ENCODE assay signal across 18 cellular contexts in the genomic region with DNA sequence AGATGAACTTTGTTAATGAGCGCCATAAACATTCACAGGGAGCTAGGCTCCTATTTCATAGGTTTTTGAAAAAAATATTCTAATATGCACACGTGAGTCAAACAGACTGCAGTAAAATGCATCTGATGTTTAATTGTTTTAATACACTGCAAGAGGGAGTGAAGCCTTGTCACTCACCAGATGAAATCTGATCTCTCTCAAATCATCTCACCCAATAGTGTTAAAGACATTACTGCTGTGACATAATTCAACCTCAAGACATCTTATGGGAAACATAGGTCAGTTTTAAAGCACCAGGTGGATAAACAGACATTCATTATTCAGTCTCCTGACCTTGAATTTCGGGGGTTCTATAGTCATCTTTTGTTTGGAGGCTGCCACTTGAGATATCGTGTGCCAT.
DNase-seq lines count a peak whose midpoint lies in the region; ATAC-seq, FAIRE-seq and TF ChIP-seq lines count a peak whose summit lies in the region.
"Had no signal": no experiment of that assay in that cellular context is flagged by ENCODE, and none has a peak within 500 bp of the region (broad histone marks: within the 10 kb centered on the region; RNA-seq: fewer than 3 reads in every experiment).

No MANE protein-coding gene starts in this region.

- H3K36me3 ChIP-seq in WERI-Rb-1 (no peaks in the 10 kb centered on the region), HepG2 (replicated peaks in 1 of 2; ENCODE audit: control insufficient read depth in 1 of 2, insufficient read depth in 2 of 2, low read length in 2 of 2) (no peaks in the 10 kb centered on the region)
- H3K36me3 ChIP-seq: spleen had no signal

- no peak for TF ChIP-seq RAD21 in HepG2 (CRISPR knock-in tag; IDR thresholded peaks at IDR 0.05)

- H3K4me1 ChIP-seq in HepG2 (ENCODE audit: insufficient read depth, low read length), result no peaks in the 10 kb centered on the region

- FAIRE-seq in HepG2 (lab: Jason Lieb, UNC), result no peak

- intact Hi-C loops in dorsolateral prefrontal cortex (cut with DNase I), result loop anchor here in 1 of 2 donors (10.0 kb wide), 1 partner anchor 271 kb away; no protein-coding TSS in a partner anchor
- intact Hi-C loops in HepG2 (cut with micrococcal nuclease; ENCODE audit: unreplicated experiment), result no loop called here

- BruUV-seq in HepG2 (replicated peaks; lab: Mats Ljungman, UMichigan), result no TSS peak

- H3K9me3 ChIP-seq in WERI-Rb-1 (ENCODE audit: severe bottlenecking), result no peaks in the 10 kb centered on the region
- H3K9me3 ChIP-seq in HepG2 (ENCODE audit: low read length), result no peaks in the 10 kb centered on the region
- H3K9me3 ChIP-seq: spleen had no signal

- H3K9ac ChIP-seq in HepG2 (ENCODE audit: insufficient read depth, low read depth, low read length), result no peak overlapping the region

- H3K4me3 ChIP-seq in WERI-Rb-1 (ENCODE audit: low read depth, low read length), result no peak overlapping the region
- H3K4me3 ChIP-seq in dorsolateral prefrontal cortex, result no peak overlapping the region
- no peak overlapping the region for H3K4me3 ChIP-seq in HepG2 (replicated peaks in 1 of 3; ENCODE audit: insufficient read depth in 1 of 3, low read depth in 2 of 3, low read length in 3 of 3)
- H3K4me3 ChIP-seq: spleen had no signal

- no peaks in the 10 kb centered on the region for H3K27me3 ChIP-seq in WERI-Rb-1 (ENCODE audit: insufficient read depth, low read depth, severe bottlenecking)
- H3K27me3 ChIP-seq in dorsolateral prefrontal cortex, result no peaks in the 10 kb centered on the region
- H3K27me3 ChIP-seq in HepG2 (ENCODE audit: control insufficient read depth in 1 of 2, insufficient read depth in 2 of 2, low read length in 2 of 2), result peaks cover 2 to 8% of the 10 kb centered on the region in 2 experiments; a peak in 3 of 5 replicates
- H3K27me3 ChIP-seq: spleen had no signal

- POLR2A ChIA-PET in HEK293T (lab: Yijun Ruan, JAX) (no interaction called here), HepG2 (lab: Yijun Ruan, JAX) (no interaction called here)

- in situ Hi-C loops in HepG2 (cut with HindIII; ENCODE audit: extremely low pct_ligation_motif_present, low pct_unique_long_range_greater_than_20kb), result loop anchor here (25.0 kb wide), 1 partner anchor 832 kb away; no protein-coding TSS in a partner anchor

- TF ChIP-seq CTCF in 22Rv1 (IDR thresholded peaks at IDR 0.05) (no peak), WERI-Rb-1 (IDR thresholded peaks at IDR 0.05; ENCODE audit: low read depth, low read length) (no peak), dorsolateral prefrontal cortex (IDR thresholded peaks at IDR 0.05 in 54 of 56, conservative IDR thresholded peaks at IDR 0.05 in 2 of 56; ENCODE audit: low read depth in 1 of 56, partially characterized antibody in 56 of 56) (no peak), HepG2 (CRISPR knock-in tag; IDR thresholded peaks at IDR 0.05) (no peak)

- H4K20me1 ChIP-seq in HepG2 (ENCODE audit: insufficient read depth, low read length), result no peaks in the 10 kb centered on the region

- H3K4me2 ChIP-seq in HepG2 (ENCODE audit: low read depth, low read length), result no peak overlapping the region

- 48% methylated on average over 4 of the region's 4 CpGs for WGBS in HepG2 (ENCODE audit: low lambda C conversion rate)

- CTCF ChIA-PET in HEK293T (lab: Yijun Ruan, JAX), result interaction anchor here (0.9 kb wide), 1 partner anchor 245 kb away, joined by 3 read pairs; no protein-coding TSS in a partner anchor
- CTCF ChIA-PET in HepG2 (lab: Yijun Ruan, JAX; ENCODE audit: low intra/inter-chr PET ratio, low total read pairs), result no interaction called here

- no peaks in the 10 kb centered on the region for H3K79me2 ChIP-seq in HepG2 (ENCODE audit: insufficient read depth, low read length)

- DNase-seq in HEK293T (ENCODE audit: extremely low spot score) (no peak), NCI-H2227 (lab: John Stamatoyannopoulos, UW; ENCODE audit: unreplicated experiment) (peak; percentile 27), WERI-Rb-1 (no peak), left lobe of liver (ENCODE audit: low spot score) (no peak), germinal center (ENCODE audit: low spot score) (no peak), dorsolateral prefrontal cortex (no peak), HepG2 (ENCODE audit: low spot score) (no peak)
- DNase-seq: activated CD4-positive, alpha-beta T cell treated with anti-CD3 and anti-CD28 coated beads, Interleukin-2, amount 50 U/mL, for 4 hours; activated naive CD8-positive, alpha-beta T cell treated with anti-CD3 and anti-CD28 coated beads, Interleukin-2, amount 10 ng/mL, durations not matched to agents 7 days and 5 days; activated T-cell treated with anti-CD3 and anti-CD28 coated beads, Interleukin-2, amount 50 U/mL, for 4 hours; central memory CD4-positive, alpha-beta T cell; DND-41; islet precursor cell; KG1; spleen; T-helper 9 cell had no signal

- H3K27ac ChIP-seq in 22Rv1, result peak overlapping the region; percentile 24; the same call in 1 of the 2 replicates
- H3K27ac ChIP-seq in WERI-Rb-1, result peak overlapping the region; percentile 72
- H3K27ac ChIP-seq in dorsolateral prefrontal cortex, result no peak overlapping the region
- H3K27ac ChIP-seq in HepG2 (ENCODE audit: extremely low read length, insufficient read depth, low read length), result no peak overlapping the region

- no peak overlapping the region for H2AFZ ChIP-seq in HepG2 (ENCODE audit: low read length)

- no peak for TF ChIP-seq EP300 in HepG2 (IDR thresholded peaks at IDR 0.05; ENCODE audit: low read depth in 2 of 2, low read length in 2 of 2)
- no peak for TF ChIP-seq EP300 in HepG2 (CRISPR knock-in tag; IDR thresholded peaks at IDR 0.05; ENCODE audit: borderline replicate concordance)

- TF ChIP-seq POLR2A in HepG2 (IDR thresholded peaks at IDR 0.05; ENCODE audit: insufficient read depth in 1 of 2, low read depth in 2 of 2, low read length in 2 of 2), result no peak

- ATAC-seq in left lobe of liver (no peak), HepG2 (no peak)
- ATAC-seq: activated T-cell treated with anti-CD3 and anti-CD28 coated beads, Interleukin-2, amount 50 U/mL, for 4 hours; HCT116 had no signal

TF ChIP-seq in HEK293T, 16 proteins besides CTCF, POLR2A, EP300 and RAD21:
- no peak for TF ChIP-seq HDGF (IDR thresholded peaks at IDR 0.05; ENCODE audit: borderline replicate concordance)
- TF ChIP-seq PKNOX1 (IDR thresholded peaks at IDR 0.05), result peak; percentile 91

TF ChIP-seq in HepG2, 621 proteins besides CTCF, POLR2A, EP300 and RAD21:
- TF ChIP-seq XBP1 (CRISPR knock-in tag; IDR thresholded peaks at IDR 0.05) (no peak), SOX5 (CRISPR knock-in tag; IDR thresholded peaks at IDR 0.05; ENCODE audit: borderline replicate concordance) (no peak), HNF4A (CRISPR knock-in tag; IDR thresholded peaks at IDR 0.05) (no peak), MLLT10 (CRISPR knock-in tag; IDR thresholded peaks at IDR 0.05) (no peak)
TF ChIP-seq in HepG2: peak in this region for 0.

Comparison
In these comparisons a context has a peak if more than half of its experiments do, and no peak if none do; other contexts are left out.
1. H3K27ac ChIP-seq: peak in 22Rv1 (single experiment) and WERI-Rb-1 (single experiment); none in dorsolateral prefrontal cortex (0 of 59) and HepG2 (single experiment).